ENCODE assay signal across 8 cellular contexts in genomic region chr2:40281021-40281940, GRCh38.
DNase-seq lines count a peak whose midpoint lies in the region; ATAC-seq and TF ChIP-seq lines count a peak whose summit lies in the region.

No MANE protein-coding gene starts in this region.

- peak; percentile 77 for ATAC-seq in GM18858 (IDR thresholded peaks at IDR 0.05; ENCODE audit: unreplicated experiment)
- peak; percentile 58 for ATAC-seq in HG03342 (IDR thresholded peaks at IDR 0.05; ENCODE audit: unreplicated experiment)
- ATAC-seq in left lobe of liver = no peak

- H3K9me3 ChIP-seq in sigmoid colon = no peaks in the 10 kb centered on the region

- H3K36me3 ChIP-seq in sigmoid colon = no peaks in the 10 kb centered on the region

- DNase-seq in dedifferentiated amniotic fluid mesenchymal stem cell (ENCODE audit: extremely low spot score) = peak; percentile 81
- peak; percentile 76 for DNase-seq in sigmoid colon
- no peak for DNase-seq in NOMO-1 treated with dmso at 0.1 percent for 144 hours (lab: John Stamatoyannopoulos, UW; ENCODE audit: unreplicated experiment)
- no peak for DNase-seq in left lobe of liver (ENCODE audit: low spot score)
- no peak for DNase-seq in T1000 (lab: John Stamatoyannopoulos, UW)
- DNase-seq in posterior cingulate gyrus = no peak

- no peak for TF ChIP-seq POLR2A in sigmoid colon (IDR thresholded peaks at IDR 0.05)

- peak overlapping the region; percentile 73 to 85 (median 82) for H3K27ac ChIP-seq in sigmoid colon

- peak in 1 of 4 donors; percentile 41 for TF ChIP-seq EP300 in sigmoid colon (IDR thresholded peaks at IDR 0.05)

- intact Hi-C loops in sigmoid colon (cut with DNase I) (loop anchor here (5.0 kb wide), 2 partner anchors 46 to 171 kb away; partner anchors contain the start of gene SLC8A1), posterior cingulate gyrus (cut with DNase I) (no loop called here)

- no peak overlapping the region for H3K4me3 ChIP-seq in sigmoid colon

- 45 to 57% methylated on average over 3 of the region's 3 CpGs for WGBS in sigmoid colon, 2 donors

- H3K27me3 ChIP-seq in sigmoid colon = no peaks in the 10 kb centered on the region

- no peak for TF ChIP-seq CTCF in sigmoid colon (IDR thresholded peaks at IDR 0.05)

- H3K4me1 ChIP-seq in sigmoid colon = peaks cover 0 to 83% (median 57%) of the 10 kb centered on the region in 4 donors

Comparison
In these comparisons a context has a peak if more than half of its experiments do, and no peak if none do; other contexts are left out.
1. DNase-seq: peak in dedifferentiated amniotic fluid mesenchymal stem cell (single experiment) and sigmoid colon (single experiment); none in NOMO-1 treated with dmso at 0.1 percent for 144 hours (single experiment), left lobe of liver (single experiment), T1000 (single experiment) and posterior cingulate gyrus (0 of 10).